ENCODE assay signal across 27 cellular contexts in the genomic region with DNA sequence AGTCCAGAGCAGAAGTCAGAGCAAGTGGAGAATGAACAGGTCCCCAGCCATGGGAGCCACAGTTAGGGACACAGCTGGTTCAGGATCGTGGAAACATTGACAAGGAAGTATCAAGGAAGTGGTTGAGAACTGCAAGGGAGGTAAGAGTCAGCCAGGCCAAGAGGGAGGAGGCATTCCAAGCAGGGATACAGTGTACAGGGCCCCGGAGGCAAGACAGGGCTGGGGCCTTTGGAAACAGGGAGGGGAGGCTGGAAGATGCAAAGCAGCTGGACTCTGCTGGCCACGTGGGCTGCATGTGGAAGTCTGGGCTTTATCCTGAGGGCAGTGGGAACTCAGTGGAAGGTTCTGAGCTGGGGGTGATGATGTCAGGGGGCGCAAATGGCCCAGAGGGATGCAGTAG.
"Had no signal": no experiment of that assay in that cellular context is flagged by ENCODE, and none has a peak within 500 bp of the region (broad histone marks: within the 10 kb centered on the region; RNA-seq: fewer than 3 reads in every experiment).

No MANE protein-coding gene starts in this region.

- H3K36me3 ChIP-seq: SJSA1 had no signal

- ATAC-seq: K562, Panc1, SK-N-SH treated with all-trans-retinoic acid at 6 μM for 48 hours had no signal

- H3K4me1 Mint-ChIP-seq: activated B cell treated with CpG ODN at 0.5 μM for 24 hours had no signal

- H3K27ac ChIP-seq: RWPE1, SJSA1 had no signal

- H3K4me3 Mint-ChIP-seq: activated B cell treated with CpG ODN at 0.5 μM for 24 hours; activated CD4-positive, alpha-beta memory T cell treated with anti-CD3 and anti-CD28 coated beads, Interleukin-2, amount 10 ng/mL, durations not matched to agents 7 days and 5 days; activated CD4-positive, alpha-beta T cell treated with anti-CD3 and anti-CD28 coated beads, Interleukin-2, amount 10 ng/mL, durations not matched to agents 24 days and 14 days; activated naive CD4-positive, alpha-beta T cell treated with anti-CD3 and anti-CD28 coated beads, Interleukin-2, amount 10 ng/mL, durations not matched to agents 7 days and 5 days; activated naive CD8-positive, alpha-beta T cell treated with anti-CD3 and anti-CD28 coated beads for 36 hours; T-helper 1 cell treated with Interleukin-12 subunit alpha and Interleukin-12 subunit beta and Interleukin-4 antibody, amounts not matched to agents 30 μg/mL and 1 μg/mL, for 36 hours had no signal

- H3K27me3 ChIP-seq: SJSA1 had no signal

- H3K27ac Mint-ChIP-seq: activated B cell treated with CpG ODN at 0.5 μM for 24 hours; activated CD4-positive, alpha-beta memory T cell treated with anti-CD3 and anti-CD28 coated beads, Interleukin-2, amount 10 ng/mL, durations not matched to agents 7 days and 5 days; activated CD4-positive, alpha-beta T cell treated with anti-CD3 and anti-CD28 coated beads, Interleukin-2, amount 10 ng/mL, durations not matched to agents 24 days and 14 days; activated naive CD4-positive, alpha-beta T cell treated with anti-CD3 and anti-CD28 coated beads, Interleukin-2, amount 10 ng/mL, durations not matched to agents 7 days and 5 days; activated naive CD8-positive, alpha-beta T cell treated with anti-CD3 and anti-CD28 coated beads for 36 hours; activated T-helper 2 cell treated with anti-CD3 and anti-CD28 coated beads, Interferon-gamma antibody, Interleukin-2, Interleukin-4, amounts not matched to agents 10 μg/mL and 5 μg/mL and 100 μg/mL, durations not matched to agents 14 hours and 24 hours and 36 hours; T-helper 1 cell treated with Interleukin-12 subunit alpha and Interleukin-12 subunit beta and Interleukin-4 antibody, amounts not matched to agents 30 μg/mL and 1 μg/mL, for 36 hours had no signal

- H3K4me1 ChIP-seq: SJSA1 had no signal

- H3K9me3 ChIP-seq: SJSA1 had no signal

- H3K27me3 Mint-ChIP-seq: activated B cell treated with CpG ODN at 0.5 μM for 24 hours; activated CD4-positive, alpha-beta memory T cell treated with anti-CD3 and anti-CD28 coated beads, Interleukin-2, amount 10 ng/mL, durations not matched to agents 7 days and 5 days; activated CD4-positive, alpha-beta T cell treated with anti-CD3 and anti-CD28 coated beads, Interleukin-2, amount 10 ng/mL, durations not matched to agents 24 days and 14 days; activated naive CD4-positive, alpha-beta T cell treated with anti-CD3 and anti-CD28 coated beads, Interleukin-2, amount 10 ng/mL, durations not matched to agents 7 days and 5 days; activated naive CD8-positive, alpha-beta T cell treated with anti-CD3 and anti-CD28 coated beads for 36 hours had no signal

- DNase-seq: activated B cell treated with CpG ODN at 0.5 μM for 24 hours; activated CD4-positive, alpha-beta memory T cell treated with anti-CD3 and anti-CD28 coated beads, Interleukin-2, amount 10 ng/mL, durations not matched to agents 7 days and 5 days; activated CD4-positive, alpha-beta T cell treated with anti-CD3 and anti-CD28 coated beads for 1 hour; activated CD4-positive, alpha-beta T cell treated with anti-CD3 and anti-CD28 coated beads, Interleukin-2, amount 10 ng/mL, durations not matched to agents 24 days and 14 days; activated gamma-delta T cell treated with Interleukin-2 at 50 U/mL for 16 hours; activated naive CD4-positive, alpha-beta T cell treated with anti-CD3 and anti-CD28 coated beads, Interleukin-2, amount 10 ng/mL, durations not matched to agents 7 days and 5 days; activated naive CD8-positive, alpha-beta T cell treated with anti-CD3 and anti-CD28 coated beads for 36 hours; activated T-cell treated with anti-CD3 and anti-CD28 coated beads for 4 hours; activated T-cell treated with anti-CD3 and anti-CD28 coated beads, Interleukin-2, amount 50 U/mL, for 48 hours; anterior cingulate cortex; Karpas-422; NCI-H1105 treated with DMSO at 0.1 percent for 48 hours; NCI-H146; NCI-H187 treated with DMSO at 0.1 percent for 48 hours; NCI-H2081 treated with DMSO at 0.1 percent for 48 hours; NCI-H446; NCI-H524 treated with DMSO at 0.1 percent for 48 hours; NCI-H774; Right ventricle myocardium superior; T1000 had no signal

- H3K4me3 ChIP-seq: K562, SJSA1 had no signal

- H3K9me3 Mint-ChIP-seq: activated B cell treated with CpG ODN at 0.5 μM for 24 hours; activated CD4-positive, alpha-beta memory T cell treated with anti-CD3 and anti-CD28 coated beads, Interleukin-2, amount 10 ng/mL, durations not matched to agents 7 days and 5 days; activated CD4-positive, alpha-beta T cell treated with anti-CD3 and anti-CD28 coated beads, Interleukin-2, amount 10 ng/mL, durations not matched to agents 24 days and 14 days; activated naive CD4-positive, alpha-beta T cell treated with anti-CD3 and anti-CD28 coated beads, Interleukin-2, amount 10 ng/mL, durations not matched to agents 7 days and 5 days; activated naive CD8-positive, alpha-beta T cell treated with anti-CD3 and anti-CD28 coated beads for 36 hours; activated T-helper 2 cell treated with anti-CD3 and anti-CD28 coated beads, Interferon-gamma antibody, Interleukin-2, Interleukin-4, amounts not matched to agents 10 μg/mL and 5 μg/mL and 100 μg/mL, durations not matched to agents 14 hours and 24 hours and 36 hours; T-helper 1 cell treated with Interleukin-12 subunit alpha and Interleukin-12 subunit beta and Interleukin-4 antibody, amounts not matched to agents 30 μg/mL and 1 μg/mL, for 36 hours had no signal
